16 cellular contexts compared by ENCODE assay signal in the genomic region with DNA sequence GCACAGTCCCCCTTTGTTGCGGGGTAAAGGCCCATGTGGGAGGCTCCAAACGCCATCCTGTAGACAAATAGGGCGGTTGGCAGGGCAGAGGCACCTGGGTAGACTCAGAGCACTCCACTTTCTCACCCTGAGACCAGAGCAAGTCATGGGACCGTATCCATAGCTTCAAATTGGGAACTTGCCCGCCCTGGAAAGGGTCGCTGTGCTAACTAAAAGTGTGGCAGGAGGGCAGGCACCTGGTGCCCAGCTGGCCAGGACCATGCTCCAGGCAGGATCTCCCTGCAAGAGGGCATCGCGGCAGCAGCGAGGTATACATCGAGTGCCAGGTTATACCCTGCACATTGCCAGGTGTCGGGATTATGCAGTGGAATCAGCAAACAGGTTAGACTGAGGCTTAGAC. TPM values are rescaled to one million over a fixed set of nuclear protein-coding genes. Genes with fewer than 3 reads are reported as not detected.
A peak's percentile ranks its signal among the peaks of the same experiment; 100 is the strongest.
DNase-seq lines count a peak whose midpoint lies in the region; ATAC-seq and TF ChIP-seq lines count a peak whose summit lies in the region.
"Had no signal": no experiment of that assay in that cellular context is flagged by ENCODE, and none has a peak within 500 bp of the region (broad histone marks: within the 10 kb centered on the region; RNA-seq: fewer than 3 reads in every experiment).

No MANE protein-coding gene starts in this region.

- H2AK5ac ChIP-seq in neuronal stem cell (ENCODE audit: low read depth, low read length): no peak overlapping the region

- no peak overlapping the region for H2BK120ac ChIP-seq in neuronal stem cell (ENCODE audit: low read depth, low read length)

- H3K4me1 ChIP-seq in right atrium auricular region: peaks cover 0 to 10% of the 10 kb centered on the region in 2 donors
- no peaks in the 10 kb centered on the region for H3K4me1 ChIP-seq in neuronal stem cell (ENCODE audit: control insufficient read depth in 2 of 2, insufficient read depth in 1 of 2, low read depth in 1 of 2, low read length in 2 of 2)

- no peak overlapping the region for H2AFZ ChIP-seq in neuronal stem cell (ENCODE audit: low read length)
- H2AFZ ChIP-seq: GM23248 had no signal

- H3K4me1 Mint-ChIP-seq in chondrocyte (ENCODE audit: low read depth): no peaks in the 10 kb centered on the region
- H3K4me1 Mint-ChIP-seq in stimulated activated effector memory CD8-positive, alpha-beta T cell treated with anti-CD3 and anti-CD28 coated beads, Interleukin-12 subunit alpha, Interleukin-12 subunit beta, amount 100 ng/mL, for 72 hours: peaks cover 10% of the 10 kb centered on the region

- H3K14ac ChIP-seq in neuronal stem cell (ENCODE audit: low read length): no peak overlapping the region

- H3K23ac ChIP-seq in neuronal stem cell (ENCODE audit: low read depth, low read length, poor library complexity): peak overlapping the region; percentile 58

- no peak overlapping the region for H2BK15ac ChIP-seq in neuronal stem cell (ENCODE audit: low read length)

- H3K27me3 ChIP-seq in right atrium auricular region (no peaks in the 10 kb centered on the region), neuronal stem cell (ENCODE audit: control insufficient read depth in 3 of 3, insufficient read depth in 3 of 3, low read depth in 1 of 3, low read length in 3 of 3) (no peaks in the 10 kb centered on the region)

- TF ChIP-seq CTCF in right atrium auricular region (IDR thresholded peaks at IDR 0.05) (no peak), chondrocyte (IDR thresholded peaks at IDR 0.05) (no peak)

- H2BK12ac ChIP-seq in neuronal stem cell (ENCODE audit: low read length): no peak overlapping the region

- H3K36me3 ChIP-seq in right atrium auricular region (peaks cover 59% of the 10 kb centered on the region), neuronal stem cell (replicated peaks in 1 of 2; ENCODE audit: control insufficient read depth in 2 of 2, insufficient read depth in 2 of 2, low read length in 2 of 2) (peaks cover 23 to 86% of the 10 kb centered on the region in 2 donors)

- peak; percentile 32 for DNase-seq in right atrium auricular region (ENCODE audit: low spot score)
- no peak for DNase-seq in Right ventricle myocardium inferior (ENCODE audit: missing footprints)
- peak; percentile 68 for DNase-seq in chondrocyte (ENCODE audit: low spot score)
- no peak for DNase-seq in neuronal stem cell (ENCODE audit: low spot score)
- no peak for DNase-seq in stimulated activated effector memory CD8-positive, alpha-beta T cell treated with anti-CD3 and anti-CD28 coated beads, Interleukin-12 subunit alpha, Interleukin-12 subunit beta, amount 100 ng/mL, for 72 hours (ENCODE audit: low spot score in 2 of 2)
- DNase-seq in cerebellum (ENCODE audit: low spot score): no peak
- DNase-seq: Calu3; CD4-positive, alpha-beta memory T cell; COR-L47; DMS53; DMS79 treated with DMSO at 0.1 percent for 48 hours; GM23248; H7; HCEC 1CT had no signal

- no peaks in the 10 kb centered on the region for H3K27me3 Mint-ChIP-seq in chondrocyte (ENCODE audit: low read depth)
- H3K27me3 Mint-ChIP-seq: CD4-positive, alpha-beta memory T cell had no signal

- peak overlapping the region; percentile 42 for H3K18ac ChIP-seq in neuronal stem cell (ENCODE audit: low read length)

- H3K9me3 Mint-ChIP-seq in chondrocyte (ENCODE audit: low read depth): no peaks in the 10 kb centered on the region
- H3K9me3 Mint-ChIP-seq in stimulated activated effector memory CD8-positive, alpha-beta T cell treated with anti-CD3 and anti-CD28 coated beads, Interleukin-12 subunit alpha, Interleukin-12 subunit beta, amount 100 ng/mL, for 72 hours: no peaks in the 10 kb centered on the region
- H3K9me3 Mint-ChIP-seq: CD4-positive, alpha-beta memory T cell had no signal

- peak overlapping the region; percentile 66 for H3K9ac ChIP-seq in neuronal stem cell (ENCODE audit: low read depth, low read length, poor library complexity)
- H3K9ac ChIP-seq: GM23248 had no signal

- H3K4me3 ChIP-seq in right atrium auricular region (no peak overlapping the region), neuronal stem cell (ENCODE audit: low read length in 2 of 2) (no peak overlapping the region)
- H3K4me3 ChIP-seq: GM23248 had no signal

- H3K4me2 ChIP-seq in neuronal stem cell (ENCODE audit: insufficient read depth, low read length, poor library complexity, severe bottlenecking): no peak overlapping the region

- H3K4ac ChIP-seq in neuronal stem cell (ENCODE audit: low read length): no peak overlapping the region

- H3K9me3 ChIP-seq in right atrium auricular region (no peaks in the 10 kb centered on the region), neuronal stem cell (replicated peaks in 1 of 2; ENCODE audit: control insufficient read depth in 2 of 2, insufficient read depth in 1 of 2, low read depth in 1 of 2, low read length in 2 of 2) (no peaks in the 10 kb centered on the region)

- H2BK5ac ChIP-seq in neuronal stem cell (ENCODE audit: low read length): peak overlapping the region; percentile 59

- no peak overlapping the region for H3K4me3 Mint-ChIP-seq in chondrocyte (ENCODE audit: unreplicated experiment)
- no peak overlapping the region for H3K4me3 Mint-ChIP-seq in stimulated activated effector memory CD8-positive, alpha-beta T cell treated with anti-CD3 and anti-CD28 coated beads, Interleukin-12 subunit alpha, Interleukin-12 subunit beta, amount 100 ng/mL, for 72 hours
- H3K4me3 Mint-ChIP-seq: CD4-positive, alpha-beta memory T cell had no signal

- H4K91ac ChIP-seq in neuronal stem cell (ENCODE audit: low read depth, low read length, poor library complexity): no peak overlapping the region

- H3K79me1 ChIP-seq in neuronal stem cell (ENCODE audit: low read depth, low read length): no peaks in the 10 kb centered on the region

- H4K8ac ChIP-seq in neuronal stem cell (ENCODE audit: low read depth, low read length): no peak overlapping the region

- H3K36me3 Mint-ChIP-seq in chondrocyte (ENCODE audit: low read depth): peaks cover 44% of the 10 kb centered on the region
- peaks cover 72% of the 10 kb centered on the region for H3K36me3 Mint-ChIP-seq in stimulated activated effector memory CD8-positive, alpha-beta T cell treated with anti-CD3 and anti-CD28 coated beads, Interleukin-12 subunit alpha, Interleukin-12 subunit beta, amount 100 ng/mL, for 72 hours

- no peak overlapping the region for H3K27ac Mint-ChIP-seq in chondrocyte (ENCODE audit: unreplicated experiment)
- H3K27ac Mint-ChIP-seq in stimulated activated effector memory CD8-positive, alpha-beta T cell treated with anti-CD3 and anti-CD28 coated beads, Interleukin-12 subunit alpha, Interleukin-12 subunit beta, amount 100 ng/mL, for 72 hours: peak overlapping the region; percentile 89

- WGBS in neuronal stem cell (ENCODE audit: extremely low coverage in 2 of 2, insufficient read length in 2 of 2, insufficient replicate concordance in 1 of 2), 2 donors: no CpG with 5 or more reads among the region's 11 CpGs

- intact Hi-C loops in Right ventricle myocardium inferior (cut with DNase I): no loop called here

- H3K27ac ChIP-seq in right atrium auricular region (no peak overlapping the region), neuronal stem cell (replicated peaks; ENCODE audit: low read length) (no peak overlapping the region)
- H3K27ac ChIP-seq: GM23248 had no signal

- ATAC-seq in Right ventricle myocardium inferior: no peak
- ATAC-seq in stimulated activated effector memory CD8-positive, alpha-beta T cell treated with anti-CD3 and anti-CD28 coated beads, Interleukin-12 subunit alpha, Interleukin-12 subunit beta, amount 100 ng/mL, for 72 hours: no peak
- no peak for ATAC-seq in HG02852 (IDR thresholded peaks at IDR 0.05; ENCODE audit: unreplicated experiment)
- no peak for ATAC-seq in HG03520 (IDR thresholded peaks at IDR 0.05; ENCODE audit: unreplicated experiment)

RNA-seq across cellular contexts. Expression of a gene that starts 20.8 kb away (rescaled TPM):
- 10 to 100 TPM in 1 of 2 donors, 1 to 10 TPM in 1; 6.5 to 11.3 TPM for total RNA-seq in right atrium auricular region
- 10.8 TPM for total RNA-seq in Right ventricle myocardium inferior
- 11.5 to 23.4 TPM (median 12.7 TPM) in 3 replicates for total RNA-seq in chondrocyte
- 19.6 TPM for polyA plus RNA-seq in neuronal stem cell (2013, experiment 1 of 2)
- polyA plus RNA-seq in neuronal stem cell (2013, experiment 2 of 2): 19.6 TPM
- total RNA-seq in cerebellum: 14.9 TPM

Comparison
In these comparisons a context has a peak if more than half of its experiments do, and no peak if none do; other contexts are left out.
1. DNase-seq: peak in right atrium auricular region (single experiment) and chondrocyte (single experiment); none in Right ventricle myocardium inferior (single experiment), neuronal stem cell (single experiment), stimulated activated effector memory CD8-positive, alpha-beta T cell treated with anti-CD3 and anti-CD28 coated beads, Interleukin-12 subunit alpha, Interleukin-12 subunit beta, amount 100 ng/mL, for 72 hours (0 of 2) and cerebellum (single experiment).